Comparison of ENCODE assay signal across 10 cellular contexts in the genomic region with DNA sequence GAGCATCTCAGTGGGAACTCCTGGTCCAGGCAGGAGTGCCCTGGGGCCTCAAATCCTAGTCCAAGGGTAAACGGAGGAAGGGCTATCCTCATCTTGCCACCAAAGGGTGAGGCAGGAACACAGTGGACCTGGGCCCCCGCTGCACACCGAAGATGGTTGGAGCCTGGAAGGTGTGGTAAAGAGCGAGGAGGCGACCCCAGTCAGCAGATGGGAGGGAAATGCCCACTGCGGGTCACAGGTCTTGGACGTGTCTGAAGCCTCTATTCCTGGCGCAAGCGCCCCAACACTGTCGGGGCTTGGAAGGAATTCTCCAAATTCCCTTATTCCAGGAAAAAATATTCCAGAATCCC. TPM values are rescaled to one million over a fixed set of nuclear protein-coding genes. Genes with fewer than 3 reads are reported as not detected.
A peak's percentile ranks its signal among the peaks of the same experiment; 100 is the strongest.
DNase-seq lines count a peak whose midpoint lies in the region; TF ChIP-seq lines count a peak whose summit lies in the region.
"Had no signal": no experiment of that assay in that cellular context is flagged by ENCODE, and none has a peak within 500 bp of the region (broad histone marks: within the 10 kb centered on the region; RNA-seq: fewer than 3 reads in every experiment).

No MANE protein-coding gene starts in this region.

- WGBS in esophagus, 2 donors, result 20 to 37% methylated on average over 10 of the region's 10 CpGs

- H3K79me2 ChIP-seq in neural progenitor cell (ENCODE audit: low read depth), result no peaks in the 10 kb centered on the region

- H3K27me3 ChIP-seq in Peyer's patch (no peaks in the 10 kb centered on the region), esophagus (ENCODE audit: control insufficient read depth in 1 of 2, insufficient read depth in 2 of 2, low read length in 2 of 2) (no peaks in the 10 kb centered on the region), neural progenitor cell (peaks cover 14% of the 10 kb centered on the region)

- H2AFZ ChIP-seq in neural progenitor cell (replicated peaks), result peak overlapping the region; percentile 72

- peaks cover 33% of the 10 kb centered on the region for H3K4me1 Mint-ChIP-seq in neural progenitor cell

- peaks cover 18% of the 10 kb centered on the region for H3K27me3 Mint-ChIP-seq in neural progenitor cell (ENCODE audit: insufficient read depth, low read depth)

- peaks cover 16% of the 10 kb centered on the region for H4K20me1 ChIP-seq in neural progenitor cell (ENCODE audit: low read depth)

- no peaks in the 10 kb centered on the region for H3K9me3 ChIP-seq in Peyer's patch
- H3K9me3 ChIP-seq in esophagus (ENCODE audit: control insufficient read depth in 2 of 2, insufficient read depth in 1 of 2, low read depth in 1 of 2, low read length in 1 of 2), result no peaks in the 10 kb centered on the region
- no peaks in the 10 kb centered on the region for H3K9me3 ChIP-seq in neural progenitor cell (ENCODE audit: low read depth)

- H3K36me3 ChIP-seq in Peyer's patch (no peaks in the 10 kb centered on the region), esophagus (ENCODE audit: control insufficient read depth in 2 of 2, insufficient read depth in 2 of 2, low read length in 1 of 2) (no peaks in the 10 kb centered on the region), neural progenitor cell (no peaks in the 10 kb centered on the region)

- H3K9me3 Mint-ChIP-seq in neural progenitor cell, result no peaks in the 10 kb centered on the region

- H3K4me3 ChIP-seq in Peyer's patch (peak overlapping the region; percentile 50 to 86 (median 62)), esophagus (ENCODE audit: low read depth in 1 of 2, low read length in 2 of 2) (peak overlapping the region; percentile 73 to 75), neural progenitor cell (peak overlapping the region; percentile 68)

- H3K9ac ChIP-seq in neural progenitor cell, result no peak overlapping the region

- DNase-seq in Peyer's patch, result no peak
- no peak for DNase-seq in neural progenitor cell (ENCODE audit: low spot score)
- no peak for DNase-seq in NK-92 (lab: John Stamatoyannopoulos, UW; ENCODE audit: unreplicated experiment)
- DNase-seq in COLO668 (lab: John Stamatoyannopoulos, UW; ENCODE audit: unreplicated experiment), result no peak
- DNase-seq in AG08396 (ENCODE audit: low spot score), result no peak
- no peak for DNase-seq in NCI-H2196 treated with DMSO at 0.1 percent for 48 hours (lab: John Stamatoyannopoulos, UW; ENCODE audit: unreplicated experiment)
- DNase-seq: NCI-H1694; stimulated activated CD8-positive, alpha-beta memory T cell treated with anti-CD3 and anti-CD28 coated beads, Interleukin-4, amount 100 ng/mL, for 48 hours had no signal

- no peaks in the 10 kb centered on the region for H3K36me3 Mint-ChIP-seq in neural progenitor cell

- no peak overlapping the region for H3K27ac Mint-ChIP-seq in neural progenitor cell

- peaks cover 58% of the 10 kb centered on the region for H3F3A ChIP-seq in neural progenitor cell (ENCODE audit: low read depth)

- no peak for TF ChIP-seq POLR2A in Peyer's patch (IDR thresholded peaks at IDR 0.05)

- H3K27ac ChIP-seq in C4-2B (peak overlapping the region; percentile 99), Peyer's patch (peak overlapping the region in 3 of 4 donors; percentile 77 to 98 (median 97)), esophagus (ENCODE audit: low read depth in 2 of 2, low read length in 1 of 2) (peak overlapping the region; percentile 98), neural progenitor cell (no peak overlapping the region)

- peaks cover 0 to 31% (median 8%) of the 10 kb centered on the region in 4 donors for H3K4me1 ChIP-seq in Peyer's patch
- H3K4me1 ChIP-seq in esophagus (ENCODE audit: control insufficient read depth in 2 of 2, insufficient read depth in 2 of 2, low read length in 1 of 2), result peaks cover 2 to 25% of the 10 kb centered on the region in 2 donors
- H3K4me1 ChIP-seq in neural progenitor cell, result peaks cover 47% of the 10 kb centered on the region

- peak overlapping the region; percentile 89 for H3K4me3 Mint-ChIP-seq in neural progenitor cell

- peak overlapping the region; percentile 97 for H3K4me2 ChIP-seq in neural progenitor cell

- TF ChIP-seq CTCF in C4-2B (conservative IDR thresholded peaks at IDR 0.05) (no peak), Peyer's patch (IDR thresholded peaks at IDR 0.05) (no peak), neural progenitor cell (IDR thresholded peaks at IDR 0.05) (no peak)

RNA-seq across cellular contexts. Expression of gene SYNC, which starts 38.5 kb away (rescaled TPM):
- total RNA-seq in Peyer's patch, result 10 to 100 TPM in 1 of 4 donors, 1 to 10 TPM in 3; 8.3 to 19.8 (median 9.2) TPM
- polyA plus RNA-seq in esophagus, result 1 to 10 TPM; 2.8 to 4.9 TPM
- not detected in 2 replicates for total RNA-seq in neural progenitor cell (ENCODE audit: low replicate concordance)
